Comparison of ENCODE assay signal across 9 cellular contexts in the genomic region with DNA sequence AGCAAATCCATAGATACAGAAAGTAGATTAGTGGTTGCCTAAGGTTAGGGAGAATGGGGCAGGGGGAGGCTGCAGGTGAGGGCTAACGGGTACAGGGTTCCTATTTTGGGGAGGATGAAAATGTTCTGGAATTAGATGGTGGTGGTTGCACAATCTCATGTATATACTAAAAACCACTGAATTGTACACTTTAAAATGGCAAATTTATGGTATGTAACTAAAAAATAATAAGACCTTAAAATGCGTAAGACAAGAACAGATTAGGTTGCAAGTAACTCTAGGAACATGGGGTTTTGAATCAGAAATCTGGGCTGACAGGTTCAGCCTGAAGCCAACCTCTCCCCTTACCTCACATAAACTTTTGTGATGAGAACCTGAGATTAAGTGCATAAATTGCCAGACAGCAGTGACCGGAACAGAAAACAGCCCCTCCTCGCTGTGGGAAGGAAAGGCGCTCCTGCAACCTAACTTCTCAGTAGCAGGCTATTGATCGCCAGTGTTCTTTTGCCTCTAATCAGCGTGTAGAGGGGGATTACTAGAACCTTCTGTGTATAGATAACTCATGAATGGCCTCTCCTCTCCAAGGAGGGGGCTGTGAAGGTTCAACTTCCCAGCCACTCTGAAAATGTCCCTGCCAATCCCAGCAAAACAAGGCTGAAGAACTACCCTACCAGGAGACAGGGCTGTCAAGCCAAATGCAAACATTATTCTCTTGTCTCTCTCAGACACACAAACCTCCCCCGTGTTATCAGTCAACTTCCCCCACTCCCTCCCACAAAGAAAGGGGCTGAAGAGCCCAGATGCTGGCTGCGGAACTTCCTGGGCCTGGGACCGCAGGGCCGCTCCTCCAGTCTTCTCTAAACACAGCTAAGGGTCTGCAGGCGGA. TPM values are rescaled to one million over a fixed set of nuclear protein-coding genes. Genes with fewer than 3 reads are reported as not detected.
DNase-seq lines count a peak whose midpoint lies in the region; ATAC-seq and TF ChIP-seq lines count a peak whose summit lies in the region.
"Had no signal": no experiment of that assay in that cellular context is flagged by ENCODE, and none has a peak within 500 bp of the region (broad histone marks: within the 10 kb centered on the region; RNA-seq: fewer than 3 reads in every experiment).

No MANE protein-coding gene starts in this region.

- DNase-seq in Caco-2 (peak in 1 of 2 experiments; percentile 37), OCI-M2 (lab: John Stamatoyannopoulos, UW; ENCODE audit: unreplicated experiment) (peak; percentile 84), osteoblast (ENCODE audit: insufficient read length, low spot score, missing footprints) (no peak), midbrain (lab: John Stamatoyannopoulos, UW) (no peak), DMS 273 treated with DMSO at 0.1 percent for 48 hours (lab: John Stamatoyannopoulos, UW) (no peak)

- H3K79me2 ChIP-seq in osteoblast (ENCODE audit: insufficient read depth, low read length): peaks cover 65% of the 10 kb centered on the region

- CTCF ChIA-PET in Caco-2 (lab: Charles Lee): no interaction called here

- TF ChIP-seq CTCF in Caco-2 (IDR thresholded peaks at IDR 0.05; ENCODE audit: insufficient read depth in 1 of 2, low read depth in 1 of 2, low read length in 1 of 2, severe bottlenecking in 1 of 2, unreplicated experiment in 1 of 2): no peak
- TF ChIP-seq CTCF in osteoblast (IDR thresholded peaks at IDR 0.05; ENCODE audit: extremely low read depth, low read depth, low read length): no peak

- peak overlapping the region; percentile 91 for H3K27ac Mint-ChIP-seq in Caco-2 (ENCODE audit: unreplicated experiment)

- peaks cover 29% of the 10 kb centered on the region for H3K4me1 Mint-ChIP-seq in Caco-2 (ENCODE audit: low read depth, unreplicated experiment)

- H4K20me1 ChIP-seq in osteoblast (ENCODE audit: insufficient read depth, low read length): no peaks in the 10 kb centered on the region

- H3K27me3 ChIP-seq in Caco-2 (replicated peaks; ENCODE audit: control insufficient read depth, insufficient read depth, low read length) (no peaks in the 10 kb centered on the region), duodenal mucosa (ENCODE audit: control insufficient read depth in 1 of 2, insufficient read depth in 2 of 2, low read length in 2 of 2) (no peaks in the 10 kb centered on the region), osteoblast (ENCODE audit: insufficient read depth, low read length) (no peaks in the 10 kb centered on the region)

- H3K9ac ChIP-seq in duodenal mucosa (ENCODE audit: low read depth in 1 of 2, low read length in 2 of 2): peak overlapping the region; percentile 74 to 90

- ATAC-seq in HG03571 (IDR thresholded peaks at IDR 0.05; ENCODE audit: unreplicated experiment): no peak
- ATAC-seq in GM18498 (IDR thresholded peaks at IDR 0.05; ENCODE audit: unreplicated experiment): no peak

- H3K4me1 ChIP-seq in Caco-2 (peaks cover 10% of the 10 kb centered on the region), duodenal mucosa (ENCODE audit: control insufficient read depth in 1 of 2, insufficient read depth in 2 of 2, low read length in 2 of 2) (peaks cover 33 to 36% of the 10 kb centered on the region in 2 donors), osteoblast (ENCODE audit: insufficient read depth, low read length) (peaks cover 61% of the 10 kb centered on the region)

- peaks cover 50% of the 10 kb centered on the region for H3K36me3 Mint-ChIP-seq in Caco-2 (ENCODE audit: insufficient read depth, unreplicated experiment)

- H3K4me3 Mint-ChIP-seq in Caco-2 (ENCODE audit: unreplicated experiment): peak overlapping the region; percentile 87

- no peaks in the 10 kb centered on the region for H3K27me3 Mint-ChIP-seq in Caco-2 (ENCODE audit: insufficient read depth, unreplicated experiment)

- H2AFZ ChIP-seq in osteoblast (ENCODE audit: low read length): no peak overlapping the region

- intact Hi-C loops in Caco-2 (cut with micrococcal nuclease; ENCODE audit: unreplicated experiment): loop anchor here (1.0 to 2.0 kb wide), 2 partner anchors 8 to 23 kb away; no protein-coding TSS in a partner anchor

- H3K9me3 Mint-ChIP-seq in Caco-2 (ENCODE audit: unreplicated experiment): no peaks in the 10 kb centered on the region

- BruUV-seq in Caco-2 (replicated peaks; lab: Mats Ljungman, UMichigan): TSS peak; percentile 37

- H3K4me2 ChIP-seq in osteoblast (ENCODE audit: insufficient read depth, low read length): peak overlapping the region; percentile 96

- POLR2A ChIA-PET in Caco-2 (lab: Charles Lee): no interaction called here

- H3K4me3 ChIP-seq in Caco-2 (ENCODE audit: low read depth, low read length) (peak overlapping the region; percentile 90), duodenal mucosa (ENCODE audit: low read depth in 1 of 2, low read length in 2 of 2) (peak overlapping the region; percentile 90 to 98), osteoblast (ENCODE audit: insufficient read depth, low read length) (peak overlapping the region; percentile 88)

- peak overlapping the region; percentile 72 for H3K27ac ChIP-seq in duodenal mucosa (ENCODE audit: low read depth, low read length)
- peak overlapping the region; percentile 100 for H3K27ac ChIP-seq in osteoblast (ENCODE audit: low read depth, low read length)

- H3K36me3 ChIP-seq in Caco-2 (ENCODE audit: control insufficient read depth, insufficient read depth, low read length): no peaks in the 10 kb centered on the region
- peaks cover 0 to 8% of the 10 kb centered on the region in 2 donors for H3K36me3 ChIP-seq in duodenal mucosa (ENCODE audit: control insufficient read depth in 1 of 2, insufficient read depth in 2 of 2, low read length in 2 of 2)
- H3K36me3 ChIP-seq in osteoblast (ENCODE audit: insufficient read depth, low read length): peaks cover 35% of the 10 kb centered on the region

- H3K9me3 ChIP-seq in Caco-2 (no peaks in the 10 kb centered on the region), duodenal mucosa (ENCODE audit: control insufficient read depth in 1 of 2, low read length in 2 of 2) (no peaks in the 10 kb centered on the region), osteoblast (ENCODE audit: low read depth, low read length) (no peaks in the 10 kb centered on the region)

RNA-seq across cellular contexts. Expression of gene SSH1, which starts 1.9 kb away (rescaled TPM):
- total RNA-seq in Caco-2 (2022) (26.0 and 27.7 TPM in 2 replicates), osteoblast (31.8 and 34.2 TPM in 2 replicates)

RNA-seq across cellular contexts. Expression of gene DAO, which starts 24.4 kb away (rescaled TPM):
- total RNA-seq in Caco-2 (2022) (not detected in 2 replicates), osteoblast (not detected in 2 replicates)
- total RNA-seq: pulmonary artery endothelial cell had no signal
